In the genomic region with DNA sequence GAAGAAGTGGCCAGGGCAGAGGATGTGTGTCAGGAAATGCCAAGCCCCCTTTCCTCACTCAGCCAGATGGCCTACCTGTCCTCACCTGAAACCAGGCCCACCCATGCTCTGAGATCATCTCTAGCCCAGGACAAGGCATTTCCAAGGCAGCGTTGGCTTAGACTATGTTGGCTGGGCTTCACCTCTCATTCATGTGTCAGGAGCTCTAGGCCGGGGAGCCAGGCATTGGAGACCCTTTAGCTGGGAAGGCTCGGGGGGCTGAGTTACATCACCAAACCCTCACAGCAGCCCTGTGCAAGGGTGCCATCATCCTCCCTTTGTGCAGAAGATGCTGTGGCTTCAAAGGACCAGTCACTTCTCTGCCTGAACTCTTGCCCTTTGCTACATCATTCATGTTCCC, we compare ENCODE assay signal across 20 cellular contexts. TPM values are rescaled to one million over a fixed set of nuclear protein-coding genes. Genes with fewer than 3 reads are reported as not detected.
DNase-seq lines count a peak whose midpoint lies in the region; ATAC-seq, FAIRE-seq and TF ChIP-seq lines count a peak whose summit lies in the region.
"Had no signal": no experiment of that assay in that cellular context is flagged by ENCODE, and none has a peak within 500 bp of the region (broad histone marks: within the 10 kb centered on the region; RNA-seq: fewer than 3 reads in every experiment).

No MANE protein-coding gene starts in this region.

- H3K4me1 ChIP-seq in SJCRH30: peaks cover 39% of the 10 kb centered on the region
- H3K4me1 ChIP-seq in endothelial cell of umbilical vein (ENCODE audit: control insufficient read depth, extremely low read depth, insufficient read depth, low read length): peaks cover 40% of the 10 kb centered on the region
- H3K4me1 ChIP-seq in osteoblast (ENCODE audit: insufficient read depth, low read length): peaks cover 25% of the 10 kb centered on the region
- peaks cover 0 to 97% (median 20%) of the 10 kb centered on the region in 4 donors for H3K4me1 ChIP-seq in tibial nerve

- no peak overlapping the region for H3K4me3 ChIP-seq in SJCRH30
- no peak overlapping the region for H3K4me3 ChIP-seq in endothelial cell of umbilical vein (replicated peaks in 1 of 3; ENCODE audit: insufficient read depth in 1 of 3, low read depth in 1 of 3, low read length in 3 of 3)
- no peak overlapping the region for H3K4me3 ChIP-seq in osteoblast (ENCODE audit: insufficient read depth, low read length)
- no peak overlapping the region for H3K4me3 ChIP-seq in tibial nerve

- no peak for TF ChIP-seq EP300 in tibial nerve (IDR thresholded peaks at IDR 0.05)

- peak overlapping the region; percentile 44 for H3K9ac ChIP-seq in endothelial cell of umbilical vein (replicated peaks; ENCODE audit: extremely low read depth, insufficient read depth, low read length)

- H4K20me1 ChIP-seq in endothelial cell of umbilical vein (replicated peaks; ENCODE audit: control insufficient read depth, extremely low read depth, insufficient read depth, low read length) (peaks cover 4% of the 10 kb centered on the region), osteoblast (ENCODE audit: insufficient read depth, low read length) (peaks cover 14% of the 10 kb centered on the region)

- no peaks in the 10 kb centered on the region for H3K9me1 ChIP-seq in endothelial cell of umbilical vein (replicated peaks; ENCODE audit: control insufficient read depth, extremely low read depth, insufficient read depth, low read length)

- peak overlapping the region; percentile 10 for H3K4me2 ChIP-seq in endothelial cell of umbilical vein (ENCODE audit: insufficient read depth, low read length)
- peak overlapping the region; percentile 71 for H3K4me2 ChIP-seq in osteoblast (ENCODE audit: insufficient read depth, low read length)

- peaks cover 51% of the 10 kb centered on the region for H3K79me2 ChIP-seq in endothelial cell of umbilical vein (ENCODE audit: control insufficient read depth, insufficient read depth, low read length)
- H3K79me2 ChIP-seq in osteoblast (ENCODE audit: insufficient read depth, low read length): peaks cover 63% of the 10 kb centered on the region

- H3K9me3 ChIP-seq in SJCRH30 (replicated peaks) (peaks cover 5% of the 10 kb centered on the region; the same call in 1 of the 2 replicates), endothelial cell of umbilical vein (replicated peaks; ENCODE audit: control insufficient read depth, insufficient read depth, low read length) (no peaks in the 10 kb centered on the region), osteoblast (ENCODE audit: low read depth, low read length) (no peaks in the 10 kb centered on the region), tibial nerve (no peaks in the 10 kb centered on the region)

- ATAC-seq in GM21515 (IDR thresholded peaks at IDR 0.05; ENCODE audit: unreplicated experiment): no peak
- ATAC-seq: activated T-cell treated with anti-CD3 and anti-CD28 coated beads, Interleukin-2, amount 50 U/mL, for 4 hours; naive thymus-derived CD8-positive, alpha-beta T cell had no signal

- peak overlapping the region; percentile 60 for H3K27ac ChIP-seq in SJCRH30
- H3K27ac ChIP-seq in endothelial cell of umbilical vein (ENCODE audit: insufficient read depth, low read depth, low read length): peak overlapping the region; percentile 61
- peak overlapping the region; percentile 89 for H3K27ac ChIP-seq in osteoblast (ENCODE audit: low read depth, low read length)
- H3K27ac ChIP-seq in tibial nerve: peak overlapping the region in 3 of 4 donors; percentile 4 to 50 (median 45)
- H3K27ac ChIP-seq: HL-60 had no signal

- no peak for TF ChIP-seq CTCF in endothelial cell of umbilical vein (IDR thresholded peaks at IDR 0.05; ENCODE audit: extremely low read depth in 1 of 2, insufficient read depth in 1 of 2, low read depth in 1 of 2, low read length in 2 of 2)
- TF ChIP-seq CTCF in osteoblast (IDR thresholded peaks at IDR 0.05; ENCODE audit: extremely low read depth, low read depth, low read length): no peak
- TF ChIP-seq CTCF in tibial nerve (IDR thresholded peaks at IDR 0.05): no peak

- DNase-seq in SJCRH30 (no peak), endothelial cell of umbilical vein (ENCODE audit: low read depth, low spot score) (no peak), osteoblast (ENCODE audit: insufficient read length, low spot score, missing footprints) (no peak), tibial nerve (ENCODE audit: low spot score in 2 of 2) (no peak), NCI-H2171 treated with DMSO at 0.1 percent for 48 hours (lab: John Stamatoyannopoulos, UW) (no peak), NCI-H2171 (lab: John Stamatoyannopoulos, UW) (no peak)
- DNase-seq: activated CD4-positive, alpha-beta T cell treated with anti-CD3 and anti-CD28 coated beads, Interleukin-2, amount 10 ng/mL, durations not matched to agents 24 days and 14 days; activated naive CD8-positive, alpha-beta T cell treated with anti-CD3 and anti-CD28 coated beads for 36 hours; activated T-cell treated with anti-CD3 and anti-CD28 coated beads, Interleukin-2, amount 50 U/mL, for 4 hours; CD4-positive, CD25-positive, alpha-beta regulatory T cell; central memory CD4-positive, alpha-beta T cell; KBM-7; naive thymus-derived CD8-positive, alpha-beta T cell; NCI-H1092 treated with DMSO at 0.1 percent for 48 hours; NK-92 treated with Interleukin-12 subunit alpha and Interleukin-12 subunit beta, amount 100 ng/mL, for 24 hours; SHP77 treated with DMSO at 0.1 percent for 48 hours; stimulated activated CD4-positive, alpha-beta T cell treated with anti-CD3 and anti-CD28 coated beads, Interleukin-2, amount 100 ng/mL, for 48 hours had no signal

- no TSS peak for BruUV-seq in endothelial cell of umbilical vein (replicated peaks; lab: Mats Ljungman, UMichigan)

- dilution Hi-C loops in endothelial cell of umbilical vein (cut with MboI; ENCODE audit: extremely low pct_ligation_motif_present, low sequenced_read_pairs): no loop called here

- H2AFZ ChIP-seq in endothelial cell of umbilical vein (ENCODE audit: low read depth, low read length) (no peak overlapping the region), osteoblast (ENCODE audit: low read length) (no peak overlapping the region)

- H3K27me3 ChIP-seq in SJCRH30 (no peaks in the 10 kb centered on the region), endothelial cell of umbilical vein (ENCODE audit: control insufficient read depth in 2 of 2, insufficient read depth in 2 of 2, low read length in 2 of 2) (peaks cover 0 to 2% of the 10 kb centered on the region in 2 experiments), osteoblast (ENCODE audit: insufficient read depth, low read length) (no peaks in the 10 kb centered on the region), tibial nerve (no peaks in the 10 kb centered on the region)

- WGBS in tibial nerve, 2 donors: 57% methylated on average over 3 of the region's 3 CpGs

- peaks cover 21% of the 10 kb centered on the region; the same call in 1 of the 2 replicates for H3K36me3 ChIP-seq in SJCRH30
- peaks cover 0 to 3% of the 10 kb centered on the region in 2 experiments for H3K36me3 ChIP-seq in endothelial cell of umbilical vein (ENCODE audit: control insufficient read depth in 2 of 2, extremely low read depth in 1 of 2, insufficient read depth in 2 of 2, low read length in 2 of 2)
- peaks cover 29% of the 10 kb centered on the region for H3K36me3 ChIP-seq in osteoblast (ENCODE audit: insufficient read depth, low read length)
- H3K36me3 ChIP-seq in tibial nerve: no peaks in the 10 kb centered on the region

- no peak for FAIRE-seq in endothelial cell of umbilical vein (lab: Jason Lieb, UNC)
- FAIRE-seq: endometrium had no signal

- POLR2A ChIA-PET in endothelial cell of umbilical vein (lab: Charles Lee): no interaction called here

- CTCF ChIA-PET in endothelial cell of umbilical vein (lab: Charles Lee): interaction anchor here (1.5 to 2.1 kb wide), 4 partner anchors 8 to 101 kb away, joined by 3 to 8 read pairs (median 6); no protein-coding TSS in a partner anchor

- TF ChIP-seq POLR2A in endothelial cell of umbilical vein (IDR thresholded peaks at IDR 0.05; ENCODE audit: low read depth, low read length) (no peak), tibial nerve (IDR thresholded peaks at IDR 0.05) (no peak)

- intact Hi-C loops in endothelial cell of umbilical vein (cut with micrococcal nuclease): loop anchor here (10.0 kb wide), 1 partner anchor 368 kb away; a partner anchor contains a TSS

TF ChIP-seq in endothelial cell of umbilical vein, 7 proteins besides CTCF, POLR2A, EP300 and RAD21 (continues in another document):
- TF ChIP-seq GATA2 (IDR thresholded peaks at IDR 0.05; ENCODE audit: insufficient read depth, insufficient read length, low read depth, low read length) (no peak), JUN (IDR thresholded peaks at IDR 0.05; ENCODE audit: borderline replicate concordance, insufficient read depth, insufficient read length, low read depth) (no peak), MYC (IDR thresholded peaks at IDR 0.05; ENCODE audit: low read depth, low read length) (no peak)
- TF ChIP-seq, protein P1, sequence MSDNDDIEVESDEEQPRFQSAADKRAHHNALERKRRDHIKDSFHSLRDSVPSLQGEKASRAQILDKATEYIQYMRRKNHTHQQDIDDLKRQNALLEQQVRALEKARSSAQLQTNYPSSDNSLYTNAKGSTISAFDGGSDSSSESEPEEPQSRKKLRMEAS (IDR thresholded peaks at IDR 0.05; ENCODE audit: insufficient read depth, insufficient read length): no peak

RNA-seq across cellular contexts. Expression of a gene that starts 40.0 kb away (rescaled TPM):
- 251 and 258 TPM in 2 replicates for total RNA-seq in SJCRH30 (2014; rRNA removed; shearing (Covaris generic))
- 792 and 935 TPM in 2 replicates for total RNA-seq in endothelial cell of umbilical vein
- polyA plus RNA-seq in endothelial cell of umbilical vein: 940 and 1,366 TPM in 2 replicates
- 563 and 570 TPM in 2 replicates for polyA plus RNA-seq in endothelial cell of umbilical vein (2011; cell fraction: cytosol; rRNA removed)
- polyA plus RNA-seq in endothelial cell of umbilical vein (2011; cell fraction: nucleus; rRNA removed): 716 and 1,073 TPM in 2 replicates
- polyA plus RNA-seq in endothelial cell of umbilical vein (2012): 398 and 736 TPM in 2 replicates
- 769 and 809 TPM in 2 replicates for polyA minus RNA-seq in endothelial cell of umbilical vein
- 4.8 TPM for polyA minus RNA-seq in endothelial cell of umbilical vein (2011; cell fraction: cytosol; rRNA and poly(A)+ RNA removed)
- polyA minus RNA-seq in endothelial cell of umbilical vein (2011; cell fraction: nucleus; rRNA and poly(A)+ RNA removed): 669 and 809 TPM in 2 replicates
- 267 and 291 TPM in 2 replicates for total RNA-seq in osteoblast
- total RNA-seq in tibial nerve: 100 to 1,000 TPM; 576 to 821 (median 658) TPM
- total RNA-seq: activated CD4-positive, alpha-beta T cell treated with anti-CD3 and anti-CD28 coated beads, Interleukin-2, amount 10 ng/mL, durations not matched to agents 24 days and 14 days; activated naive CD8-positive, alpha-beta T cell treated with anti-CD3 and anti-CD28 coated beads for 36 hours; CD4-positive, CD25-positive, alpha-beta regulatory T cell; naive thymus-derived CD8-positive, alpha-beta T cell had no signal
- polyA plus RNA-seq: CD4-positive, CD25-positive, alpha-beta regulatory T cell; naive thymus-derived CD8-positive, alpha-beta T cell had no signal

RNA-seq across cellular contexts. Expression of a gene that starts 40.1 kb away (rescaled TPM):
- total RNA-seq in SJCRH30 (2014; rRNA removed; shearing (Covaris generic)): 269 and 271 TPM in 2 replicates
- 1,119 and 1,341 TPM in 2 replicates for total RNA-seq in endothelial cell of umbilical vein
- polyA plus RNA-seq in endothelial cell of umbilical vein: 379 and 384 TPM in 2 replicates
- 305 and 353 TPM in 2 replicates for polyA plus RNA-seq in endothelial cell of umbilical vein (2011; cell fraction: cytosol; rRNA removed)
- 509 and 510 TPM in 2 replicates for polyA plus RNA-seq in endothelial cell of umbilical vein (2011; cell fraction: nucleus; rRNA removed)
- polyA plus RNA-seq in endothelial cell of umbilical vein (2012): 493 and 639 TPM in 2 replicates
- 611 and 680 TPM in 2 replicates for polyA minus RNA-seq in endothelial cell of umbilical vein
- polyA minus RNA-seq in endothelial cell of umbilical vein (2011; cell fraction: cytosol; rRNA and poly(A)+ RNA removed): 2.3 TPM
- 490 and 493 TPM in 2 replicates for polyA minus RNA-seq in endothelial cell of umbilical vein (2011; cell fraction: nucleus; rRNA and poly(A)+ RNA removed)
- total RNA-seq in osteoblast: 412 and 433 TPM in 2 replicates
- total RNA-seq in tibial nerve: 100 to 1,000 TPM; 385 to 583 (median 526) TPM
- total RNA-seq: activated CD4-positive, alpha-beta T cell treated with anti-CD3 and anti-CD28 coated beads, Interleukin-2, amount 10 ng/mL, durations not matched to agents 24 days and 14 days; activated naive CD8-positive, alpha-beta T cell treated with anti-CD3 and anti-CD28 coated beads for 36 hours; CD4-positive, CD25-positive, alpha-beta regulatory T cell; naive thymus-derived CD8-positive, alpha-beta T cell had no signal
- polyA plus RNA-seq: CD4-positive, CD25-positive, alpha-beta regulatory T cell; naive thymus-derived CD8-positive, alpha-beta T cell had no signal
